ENCODE assay signal across 7 cellular contexts in genomic region chr3:58177747-58178527, GRCh38. TPM values are rescaled to one million over a fixed set of nuclear protein-coding genes. Genes with fewer than 3 reads are reported as not detected.
DNase-seq lines count a peak whose midpoint lies in the region; TF ChIP-seq lines count a peak whose summit lies in the region.

No MANE protein-coding gene starts in this region.

- DNase-seq in HEK293T (ENCODE audit: extremely low spot score) = peak; percentile 90
- peak; percentile 40 for DNase-seq in NCI-H128 (lab: John Stamatoyannopoulos, UW; ENCODE audit: unreplicated experiment)
- peak; percentile 93 for DNase-seq in activated CD4-positive, CD25-positive, alpha-beta regulatory T cell treated with anti-CD3 and anti-CD28 coated beads, Interleukin-2, amount 50 U/mL, for 72 hours
- DNase-seq in cerebellum (ENCODE audit: low spot score) = peak; percentile 85
- DNase-seq in kidney tubule cell (ENCODE audit: low spot score) = peak; percentile 81
- DNase-seq in stimulated activated CD4-positive, alpha-beta T cell treated with anti-CD3 and anti-CD28 coated beads, Interleukin-1b, Interleukin-23, amount 100 ng/mL, for 24 hours (ENCODE audit: low read depth in 4 of 4, low spot score in 1 of 4) = peak; percentile 86 to 92 (median 86)

- CTCF ChIA-PET in HEK293T (lab: Yijun Ruan, JAX) = interaction anchor here (0.6 to 2.4 kb wide), 17 partner anchors 8 to 314 kb away, joined by 3 to 15 read pairs (median 3); partner anchors contain the start of genes HTD2, KCTD6 and RPP14

- peak; percentile 93 for TF ChIP-seq CTCF in GM12873 (IDR thresholded peaks at IDR 0.05; ENCODE audit: insufficient read depth, low read depth, low read length, missing control alignments)

- POLR2A ChIA-PET in HEK293T (lab: Yijun Ruan, JAX) = interaction anchor here (1.0 to 2.3 kb wide), 3 partner anchors 129 to 170 kb away, joined by 3 to 13 read pairs (median 3); partner anchors contain the start of genes HTD2 and RPP14

TF ChIP-seq in HEK293T, 16 proteins besides CTCF, POLR2A, EP300 and RAD21:
- TF ChIP-seq TARDBP (IDR thresholded peaks at IDR 0.05) = peak; percentile 70; the same call in 1 of the 2 replicates
- no peak for TF ChIP-seq LEF1 (IDR thresholded peaks at IDR 0.05; ENCODE audit: borderline replicate concordance)
- no peak for TF ChIP-seq ELF4 (IDR thresholded peaks at IDR 0.05)
- no peak for TF ChIP-seq SP1 (IDR thresholded peaks at IDR 0.05)
- TF ChIP-seq HDGF (IDR thresholded peaks at IDR 0.05; ENCODE audit: borderline replicate concordance) = no peak
- no peak for TF ChIP-seq CTBP1 (IDR thresholded peaks at IDR 0.05; ENCODE audit: borderline replicate concordance)
- no peak for TF ChIP-seq ZNF384 (IDR thresholded peaks at IDR 0.05)
- TF ChIP-seq FOXA1 (IDR thresholded peaks at IDR 0.05) = no peak
- TF ChIP-seq BHLHE40 (IDR thresholded peaks at IDR 0.05; ENCODE audit: borderline replicate concordance) = no peak
- TF ChIP-seq NFRKB (IDR thresholded peaks at IDR 0.05) = no peak
- TF ChIP-seq FOXM1 (IDR thresholded peaks at IDR 0.05; ENCODE audit: borderline replicate concordance) = 0 out of 2 replicates have a peak, but pooled peaks have one; percentile 12
- TF ChIP-seq PKNOX1 (IDR thresholded peaks at IDR 0.05) = no peak
- no peak for TF ChIP-seq L3MBTL2 (conservative IDR thresholded peaks at IDR 0.05)
- no peak for TF ChIP-seq FOXK2 (IDR thresholded peaks at IDR 0.05)
- TF ChIP-seq SUZ12 (IDR thresholded peaks at IDR 0.05) = no peak
- peak; percentile 44; the same call in 1 of the 2 replicates for TF ChIP-seq ARNT (IDR thresholded peaks at IDR 0.05)
TF ChIP-seq in HEK293T: peak in this region for 3.

RNA-seq across cellular contexts. Expression of gene DNASE1L3, which starts 32.8 kb away (rescaled TPM):
- total RNA-seq in cerebellum = 0.54 TPM

RNA-seq across cellular contexts. Expression of gene ABHD6, which starts 59.7 kb away (rescaled TPM):
- total RNA-seq in cerebellum = 21.7 TPM

Comparison
In these comparisons a context has a peak if more than half of its experiments do, and no peak if none do; other contexts are left out.
1. Peak in every context shown above with its lines: DNase-seq.
2. DNase-seq: peak in every context shown above with its lines; median percentile 93 in activated CD4-positive, CD25-positive, alpha-beta regulatory T cell treated with anti-CD3 and anti-CD28 coated beads, Interleukin-2, amount 50 U/mL, for 72 hours; 90 in HEK293T; 86 in stimulated activated CD4-positive, alpha-beta T cell treated with anti-CD3 and anti-CD28 coated beads, Interleukin-1b, Interleukin-23, amount 100 ng/mL, for 24 hours; 85 in cerebellum; 81 in kidney tubule cell; 40 in NCI-H128.